10 cellular contexts compared by ENCODE assay signal in the genomic region with DNA sequence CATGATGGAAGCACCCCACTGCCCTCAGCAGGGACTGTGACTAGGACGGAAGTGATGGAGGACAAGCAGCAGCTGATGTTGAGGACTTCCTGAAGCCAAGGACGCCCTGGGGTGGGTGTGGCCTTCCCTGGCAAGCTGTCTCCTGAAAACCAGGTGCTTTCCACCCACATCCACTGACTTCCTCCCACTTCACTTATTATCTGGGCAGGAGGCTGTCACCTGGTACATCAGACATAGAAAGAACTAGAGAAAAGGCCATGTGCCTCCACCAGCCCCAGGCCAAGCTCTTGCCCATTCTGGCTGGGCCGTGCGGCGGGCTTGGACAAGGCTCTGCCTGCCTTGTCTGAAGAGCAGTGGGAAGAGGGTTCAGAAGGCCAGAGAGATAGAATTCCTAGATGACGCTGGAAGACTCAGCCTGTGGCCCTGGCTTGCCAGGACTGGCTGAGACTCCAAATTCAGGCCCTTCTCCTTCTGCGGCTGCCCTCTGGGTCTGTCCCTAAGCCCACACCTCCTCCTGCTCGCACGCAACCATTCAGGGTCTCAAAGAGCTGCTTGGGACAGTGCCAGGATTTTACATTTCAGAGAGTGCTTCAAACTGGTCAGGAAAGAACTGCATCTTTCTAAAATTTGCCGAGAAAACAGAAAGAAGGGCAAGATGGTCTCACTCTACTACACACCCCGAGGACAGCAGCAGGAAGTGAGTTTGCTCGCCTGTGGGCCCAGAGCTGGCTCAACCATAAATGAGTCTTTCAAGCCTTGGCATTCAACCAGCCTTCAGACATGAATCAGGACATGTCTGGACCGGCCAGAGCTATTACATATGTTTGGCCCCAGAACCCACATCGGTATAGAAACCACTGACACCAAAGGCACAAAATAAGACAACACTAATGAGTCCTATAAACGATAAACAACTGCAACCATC. TPM values are rescaled to one million over a fixed set of nuclear protein-coding genes. Genes with fewer than 3 reads are reported as not detected.
DNase-seq lines count a peak whose midpoint lies in the region; ATAC-seq and TF ChIP-seq lines count a peak whose summit lies in the region.
"Had no signal": no experiment of that assay in that cellular context is flagged by ENCODE, and none has a peak within 500 bp of the region (broad histone marks: within the 10 kb centered on the region; RNA-seq: fewer than 3 reads in every experiment).

No MANE protein-coding gene starts in this region.

- TF ChIP-seq CTCF in neutrophil (IDR thresholded peaks at IDR 0.05) (no peak), lower leg skin (IDR thresholded peaks at IDR 0.05) (no peak)

- H3K4me3 ChIP-seq in neutrophil (ENCODE audit: low read depth in 1 of 2, low read length in 1 of 2) = no peak overlapping the region
- no peak overlapping the region for H3K4me3 ChIP-seq in lower leg skin (ENCODE audit: low read depth, poor library complexity, severe bottlenecking)

- H3K27me3 ChIP-seq in neutrophil = no peaks in the 10 kb centered on the region

- H3K36me3 ChIP-seq in neutrophil = peaks cover 85% of the 10 kb centered on the region

- 36 to 53% methylated on average over 15 of the region's 15 CpGs for WGBS in lower leg skin, 2 donors

- intact Hi-C loops in lower leg skin (cut with DNase I; ENCODE audit: low total_unique reads) = no loop called here

- H3K4me1 ChIP-seq in neutrophil (ENCODE audit: control insufficient read depth in 1 of 2, insufficient read depth in 1 of 2, low read depth in 1 of 2, low read length in 1 of 2) = no peaks in the 10 kb centered on the region

- H3K27ac ChIP-seq in epithelial cell of prostate = peak overlapping the region; percentile 100
- peak overlapping the region; percentile 43 for H3K27ac ChIP-seq in neutrophil

- DNase-seq in COLO829 (ENCODE audit: low spot score) (peak; percentile 21), NCI-H1105 treated with DMSO at 0.1 percent for 48 hours (lab: John Stamatoyannopoulos, UW) (peak; percentile 79), epithelial cell of prostate (ENCODE audit: low read depth, low spot score) (peak; percentile 93), lower leg skin (ENCODE audit: low spot score in 2 of 2) (no peak), H4 (ENCODE audit: low spot score) (no peak), NCI-H2171 treated with DMSO at 0.1 percent for 48 hours (lab: John Stamatoyannopoulos, UW) (no peak)
- DNase-seq: activated B cell treated with CpG ODN at 0.5 μM for 24 hours, KBM-7 had no signal

- no peak for TF ChIP-seq POLR2A in lower leg skin (IDR thresholded peaks at IDR 0.05)

- no peaks in the 10 kb centered on the region for H3K9me3 ChIP-seq in neutrophil

- no peak for ATAC-seq in GM19023 (IDR thresholded peaks at IDR 0.05; ENCODE audit: unreplicated experiment)

RNA-seq across cellular contexts. Expression of a gene that starts 13.3 kb away (rescaled TPM):
- 10 to 100 TPM; 56.4 to 70.6 (median 64.3) TPM for total RNA-seq in lower leg skin
- total RNA-seq in H4 (2014; rRNA removed; shearing (Covaris generic)) = 9.5 and 16.2 TPM in 2 replicates

RNA-seq across cellular contexts. Expression of a gene that starts 13.7 kb away (rescaled TPM):
- total RNA-seq in lower leg skin = 10 to 100 TPM; 11.2 to 28.9 (median 16.2) TPM
- total RNA-seq in H4 (2014; rRNA removed; shearing (Covaris generic)) = 4.8 and 5.1 TPM in 2 replicates

RNA-seq across cellular contexts. Expression of a gene that starts 31.9 kb away (rescaled TPM):
- not detected for total RNA-seq in lower leg skin
- 0.23 TPM in 1 of 2 replicates, not detected in the other for total RNA-seq in H4 (2014; rRNA removed; shearing (Covaris generic))
- total RNA-seq: activated B cell treated with CpG ODN at 0.5 μM for 24 hours had no signal

Comparison
In these comparisons a context has a peak if more than half of its experiments do, and no peak if none do; other contexts are left out.
1. DNase-seq: peak in COLO829 (single experiment), NCI-H1105 treated with DMSO at 0.1 percent for 48 hours (single experiment) and epithelial cell of prostate (single experiment); none in lower leg skin (0 of 2), H4 (single experiment) and NCI-H2171 treated with DMSO at 0.1 percent for 48 hours (single experiment).